In the genomic region with DNA sequence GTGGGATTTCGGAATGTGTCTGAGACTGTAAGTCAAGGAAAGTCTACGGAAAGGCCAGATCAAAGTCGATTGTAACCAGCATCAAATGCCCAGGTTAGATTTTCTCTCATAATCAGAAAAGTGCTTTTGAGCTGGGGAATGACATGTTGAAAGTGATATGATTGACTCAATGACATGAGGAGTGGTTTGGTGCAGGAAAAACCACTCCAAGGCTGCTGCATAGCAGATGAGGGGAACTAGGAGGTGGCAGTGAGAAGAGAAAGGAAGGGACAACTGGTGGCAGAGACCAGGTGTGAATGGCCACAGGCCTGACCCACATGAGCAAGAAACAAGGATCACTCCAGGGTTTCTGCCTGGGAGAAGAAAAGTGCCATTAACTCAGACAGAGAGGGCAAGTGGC, we compare ENCODE assay signal across 8 cellular contexts. TPM values are rescaled to one million over a fixed set of nuclear protein-coding genes. Genes with fewer than 3 reads are reported as not detected.
DNase-seq lines count a peak whose midpoint lies in the region; ATAC-seq, FAIRE-seq and TF ChIP-seq lines count a peak whose summit lies in the region.

No MANE protein-coding gene starts in this region.

- peaks cover 57% of the 10 kb centered on the region for H3K79me2 ChIP-seq in astrocyte (ENCODE audit: insufficient read depth, low read length)
- peaks cover 26% of the 10 kb centered on the region for H3K79me2 ChIP-seq in HepG2 (ENCODE audit: insufficient read depth, low read length)

- POLR2A ChIA-PET in HepG2 (lab: Yijun Ruan, JAX) = interaction anchor here (0.9 to 1.5 kb wide), 2 partner anchors 10 to 21 kb away, joined by 3 to 7 read pairs; partner anchors contain the start of gene CENPA

- H2AFZ ChIP-seq in astrocyte (ENCODE audit: low read depth, low read length) (peak overlapping the region; percentile 97), HepG2 (ENCODE audit: low read length) (no peak overlapping the region)

- under 1% methylated on average over 3 of the region's 3 CpGs for WGBS in HepG2 (ENCODE audit: low lambda C conversion rate)

- H3K27me3 Mint-ChIP-seq in activated CD8-positive, alpha-beta memory T cell treated with anti-CD3 and anti-CD28 coated beads, Interleukin-2, amount 10 ng/mL, durations not matched to agents 7 days and 5 days = peaks cover 3% of the 10 kb centered on the region
- no peaks in the 10 kb centered on the region for H3K27me3 Mint-ChIP-seq in astrocyte (ENCODE audit: low read depth, unreplicated experiment)

- DNase-seq in activated CD8-positive, alpha-beta memory T cell treated with anti-CD3 and anti-CD28 coated beads, Interleukin-2, amount 10 ng/mL, durations not matched to agents 7 days and 5 days = no peak
- no peak for DNase-seq in activated CD8-positive, alpha-beta memory T cell treated with anti-CD3 and anti-CD28 coated beads for 24 hours
- DNase-seq in astrocyte (ENCODE audit: low read depth) = no peak
- DNase-seq in HepG2 (ENCODE audit: low spot score) = no peak
- no peak for DNase-seq in thoracic aorta (ENCODE audit: low spot score)
- DNase-seq in OCI-M1 (lab: John Stamatoyannopoulos, UW) = no peak
- DNase-seq in SHP77 (lab: John Stamatoyannopoulos, UW) = no peak

- in situ Hi-C loops in HepG2 (cut with HindIII; ENCODE audit: extremely low pct_ligation_motif_present, low pct_unique_long_range_greater_than_20kb) = no loop called here

- no peaks in the 10 kb centered on the region for H3K27me3 ChIP-seq in astrocyte (ENCODE audit: insufficient read depth, low read length)
- no peaks in the 10 kb centered on the region; a peak in 1 of 5 replicates for H3K27me3 ChIP-seq in HepG2 (ENCODE audit: control insufficient read depth in 1 of 2, insufficient read depth in 2 of 2, low read length in 2 of 2)
- H3K27me3 ChIP-seq in thoracic aorta (replicated peaks; ENCODE audit: insufficient read depth) = no peaks in the 10 kb centered on the region

- H3K36me3 ChIP-seq in astrocyte (ENCODE audit: insufficient read depth, low read length) (no peaks in the 10 kb centered on the region), HepG2 (replicated peaks in 1 of 2; ENCODE audit: control insufficient read depth in 1 of 2, insufficient read depth in 2 of 2, low read length in 2 of 2) (peaks cover 0 to 1% of the 10 kb centered on the region in 2 experiments; a peak in 1 of 5 replicates), thoracic aorta (no peaks in the 10 kb centered on the region)

- no TSS peak for BruUV-seq in HepG2 (replicated peaks; lab: Mats Ljungman, UMichigan)

- no peak for TF ChIP-seq EP300 in HepG2 (IDR thresholded peaks at IDR 0.05; ENCODE audit: low read depth in 2 of 2, low read length in 2 of 2)
- no peak for TF ChIP-seq EP300 in HepG2 (CRISPR knock-in tag; IDR thresholded peaks at IDR 0.05; ENCODE audit: borderline replicate concordance)

- H3K9me3 ChIP-seq in astrocyte (ENCODE audit: insufficient read depth, low read depth, low read length) (no peaks in the 10 kb centered on the region), HepG2 (ENCODE audit: low read length) (no peaks in the 10 kb centered on the region), thoracic aorta (no peaks in the 10 kb centered on the region)

- no peak for TF ChIP-seq POLR2A in HepG2 (IDR thresholded peaks at IDR 0.05; ENCODE audit: insufficient read depth in 1 of 2, low read depth in 2 of 2, low read length in 2 of 2)

- CTCF ChIA-PET in activated CD8-positive, alpha-beta memory T cell treated with anti-CD3 and anti-CD28 coated beads, Interleukin-2, amount 10 ng/mL, durations not matched to agents 7 days and 5 days (lab: Charles Lee) = interaction anchor here (1.1 kb wide), 1 partner anchor 9 kb away, joined by 3 read pairs; no protein-coding TSS in a partner anchor
- CTCF ChIA-PET in HepG2 (lab: Yijun Ruan, JAX; ENCODE audit: low intra/inter-chr PET ratio, low total read pairs) = interaction anchor here (1.3 kb wide), 1 partner anchor 20 kb away, joined by 3 read pairs; no protein-coding TSS in a partner anchor

- TF ChIP-seq CTCF in astrocyte (IDR thresholded peaks at IDR 0.05; ENCODE audit: insufficient read depth, low read depth, low read length) = no peak
- TF ChIP-seq CTCF in HepG2 (CRISPR knock-in tag; IDR thresholded peaks at IDR 0.05) = no peak
- no peak for TF ChIP-seq CTCF in thoracic aorta (IDR thresholded peaks at IDR 0.05)

- peaks cover 4% of the 10 kb centered on the region for H3K36me3 Mint-ChIP-seq in activated CD8-positive, alpha-beta memory T cell treated with anti-CD3 and anti-CD28 coated beads, Interleukin-2, amount 10 ng/mL, durations not matched to agents 7 days and 5 days
- H3K36me3 Mint-ChIP-seq in astrocyte (ENCODE audit: low read depth, unreplicated experiment) = no peaks in the 10 kb centered on the region

- H4K20me1 ChIP-seq in astrocyte (ENCODE audit: insufficient read depth, low read length) (peaks cover 50% of the 10 kb centered on the region), HepG2 (ENCODE audit: insufficient read depth, low read length) (no peaks in the 10 kb centered on the region)

- no peak for ATAC-seq in activated CD8-positive, alpha-beta memory T cell treated with anti-CD3 and anti-CD28 coated beads, Interleukin-2, amount 10 ng/mL, durations not matched to agents 7 days and 5 days
- peak; percentile 20 for ATAC-seq in HepG2
- ATAC-seq in thoracic aorta (ENCODE audit: insufficient number of reproducible peaks, low FRiP score, low read depth) = no peak
- no peak for ATAC-seq in GM18498 (IDR thresholded peaks at IDR 0.05; ENCODE audit: unreplicated experiment)

- no peak for TF ChIP-seq RAD21 in HepG2 (CRISPR knock-in tag; IDR thresholded peaks at IDR 0.05)

- peaks cover 51% of the 10 kb centered on the region for H3K4me1 Mint-ChIP-seq in activated CD8-positive, alpha-beta memory T cell treated with anti-CD3 and anti-CD28 coated beads, Interleukin-2, amount 10 ng/mL, durations not matched to agents 7 days and 5 days
- peaks cover 14% of the 10 kb centered on the region for H3K4me1 Mint-ChIP-seq in astrocyte (ENCODE audit: low read depth, unreplicated experiment)

- H3K27ac Mint-ChIP-seq in activated CD8-positive, alpha-beta memory T cell treated with anti-CD3 and anti-CD28 coated beads, Interleukin-2, amount 10 ng/mL, durations not matched to agents 7 days and 5 days = peak overlapping the region; percentile 92
- H3K27ac Mint-ChIP-seq in astrocyte (ENCODE audit: unreplicated experiment) = peak overlapping the region; percentile 92

- H3K9ac ChIP-seq in astrocyte (ENCODE audit: low read length) (peak overlapping the region; percentile 98), HepG2 (ENCODE audit: insufficient read depth, low read depth, low read length) (peak overlapping the region; percentile 84)

- H3K4me1 ChIP-seq in astrocyte (ENCODE audit: insufficient read depth, low read length) = peaks cover 19% of the 10 kb centered on the region
- H3K4me1 ChIP-seq in HepG2 (ENCODE audit: insufficient read depth, low read length) = peaks cover 30% of the 10 kb centered on the region
- peaks cover 23 to 48% of the 10 kb centered on the region in 2 donors for H3K4me1 ChIP-seq in thoracic aorta (ENCODE audit: control insufficient read depth in 1 of 2, low read depth in 2 of 2)

- H3K4me3 Mint-ChIP-seq in activated CD8-positive, alpha-beta memory T cell treated with anti-CD3 and anti-CD28 coated beads, Interleukin-2, amount 10 ng/mL, durations not matched to agents 7 days and 5 days = peak overlapping the region; percentile 92
- peak overlapping the region; percentile 88 for H3K4me3 Mint-ChIP-seq in astrocyte (ENCODE audit: unreplicated experiment)

- H3K27ac ChIP-seq in astrocyte (ENCODE audit: low read depth, low read length) = peak overlapping the region; percentile 88
- H3K27ac ChIP-seq in HepG2 (ENCODE audit: extremely low read length, insufficient read depth, low read length) = peak overlapping the region; percentile 52
- peak overlapping the region; percentile 88 to 90 for H3K27ac ChIP-seq in thoracic aorta

- H3K9me3 Mint-ChIP-seq in activated CD8-positive, alpha-beta memory T cell treated with anti-CD3 and anti-CD28 coated beads, Interleukin-2, amount 10 ng/mL, durations not matched to agents 7 days and 5 days (ENCODE audit: low read depth) = no peaks in the 10 kb centered on the region
- H3K9me3 Mint-ChIP-seq in astrocyte (ENCODE audit: unreplicated experiment) = no peaks in the 10 kb centered on the region

- intact Hi-C loops in HepG2 (cut with micrococcal nuclease; ENCODE audit: unreplicated experiment) = loop anchor here (1.0 kb wide), 1 partner anchor 7 kb away; no protein-coding TSS in a partner anchor

- H3K4me3 ChIP-seq in astrocyte (ENCODE audit: insufficient read depth, low read depth, low read length) (peak overlapping the region; percentile 96), HepG2 (replicated peaks in 1 of 3; ENCODE audit: insufficient read depth in 1 of 3, low read depth in 2 of 3, low read length in 3 of 3) (peak overlapping the region; percentile 91 to 97 (median 91)), thoracic aorta (peak overlapping the region; percentile 94)

- no peak for FAIRE-seq in astrocyte (lab: Jason Lieb, UNC)
- peak; percentile 12 for FAIRE-seq in HepG2 (lab: Jason Lieb, UNC)

- H3K4me2 ChIP-seq in astrocyte (ENCODE audit: low read length) = peak overlapping the region; percentile 98
- peak overlapping the region; percentile 94 for H3K4me2 ChIP-seq in HepG2 (ENCODE audit: low read depth, low read length)

RNA-seq across cellular contexts. Expression of gene SLC35F6, which starts 0.8 kb away (rescaled TPM):
- total RNA-seq in activated CD8-positive, alpha-beta memory T cell treated with anti-CD3 and anti-CD28 coated beads, Interleukin-2, amount 10 ng/mL, durations not matched to agents 7 days and 5 days = 10 to 100 TPM; 16.3 to 17.2 TPM
- total RNA-seq in astrocyte = 41.9 and 42.5 TPM in 2 replicates
- 11.8 and 21.2 TPM in 2 replicates for total RNA-seq in HepG2 (2016; rRNA removed; fragmentation: Illumina TruSeq; extraction: Trizol)
- 3.5 and 3.7 TPM in 2 replicates for total RNA-seq in HepG2 (2016; cell fraction: cytosol; rRNA removed; fragmentation: Illumina TruSeq; extraction: Trizol; ENCODE audit: low read depth)
- 9.9 and 20.3 TPM in 2 replicates for total RNA-seq in HepG2 (2016; cell fraction: insoluble cytoplasmic fraction; rRNA removed; fragmentation: Illumina TruSeq; extraction: Trizol)
- 14.2 and 15.5 TPM in 2 replicates for total RNA-seq in HepG2 (2016; cell fraction: membrane; rRNA removed; fragmentation: Illumina TruSeq; extraction: Trizol)
- total RNA-seq in HepG2 (2016; cell fraction: nucleus; rRNA removed; fragmentation: Illumina TruSeq; extraction: Trizol) = 19.3 and 24.0 TPM in 2 replicates
- 15.2 and 19.2 TPM in 2 replicates for polyA plus RNA-seq in HepG2 (2011; rRNA removed)
- 16.7 and 16.8 TPM in 2 replicates for polyA plus RNA-seq in HepG2 (2011; cell fraction: cytosol; rRNA removed)
- polyA plus RNA-seq in HepG2 (2011; cell fraction: nucleus; rRNA removed) = 12.0 and 12.7 TPM in 2 replicates
- polyA plus RNA-seq in HepG2 (2012) = 7.1 and 9.5 TPM in 2 replicates
- polyA plus RNA-seq in HepG2 (2016; cell fraction: cytosol; fragmentation: Illumina TruSeq; extraction: Trizol; ENCODE audit: low read depth) = 2.7 and 3.6 TPM in 2 replicates
- 7.6 and 11.6 TPM in 2 replicates for polyA plus RNA-seq in HepG2 (2016; cell fraction: insoluble cytoplasmic fraction; fragmentation: Illumina TruSeq; extraction: Trizol; ENCODE audit: low read depth)
- 8.6 and 8.7 TPM in 2 replicates for polyA plus RNA-seq in HepG2 (2016; cell fraction: membrane; fragmentation: Illumina TruSeq; extraction: Trizol; ENCODE audit: low read depth)
- 26.2 and 26.3 TPM in 2 replicates for polyA plus RNA-seq in HepG2 (2016; cell fraction: nucleus; fragmentation: Illumina TruSeq; extraction: Trizol; ENCODE audit: insufficient read depth, low read depth)
- polyA minus RNA-seq in HepG2 (2011; rRNA and poly(A)+ RNA removed; ENCODE audit: low replicate concordance) = 75.6 and 115 TPM in 2 replicates
- polyA minus RNA-seq in HepG2 (2011; cell fraction: cytosol; rRNA and poly(A)+ RNA removed) = 19.2 and 22.7 TPM in 2 replicates
- 13.9 and 16.2 TPM in 2 replicates for polyA minus RNA-seq in HepG2 (2011; cell fraction: nucleus; rRNA and poly(A)+ RNA removed)
- 10 to 100 TPM; 43.7 to 44.5 TPM for total RNA-seq in thoracic aorta

RNA-seq across cellular contexts. Expression of gene CENPA, which starts 20.9 kb away (rescaled TPM):
- total RNA-seq in activated CD8-positive, alpha-beta memory T cell treated with anti-CD3 and anti-CD28 coated beads, Interleukin-2, amount 10 ng/mL, durations not matched to agents 7 days and 5 days = 10 to 100 TPM; 51.6 to 58.7 TPM
- total RNA-seq in astrocyte (0.75 and 2.7 TPM in 2 replicates), HepG2 (2016; rRNA removed; fragmentation: Illumina TruSeq; extraction: Trizol) (38.5 and 45.8 TPM in 2 replicates), thoracic aorta (not detected)
- 27.1 and 37.2 TPM in 2 replicates for total RNA-seq in HepG2 (2016; cell fraction: cytosol; rRNA removed; fragmentation: Illumina TruSeq; extraction: Trizol; ENCODE audit: low read depth)
- 39.2 and 39.7 TPM in 2 replicates for total RNA-seq in HepG2 (2016; cell fraction: insoluble cytoplasmic fraction; rRNA removed; fragmentation: Illumina TruSeq; extraction: Trizol)
- 50.6 and 55.2 TPM in 2 replicates for total RNA-seq in HepG2 (2016; cell fraction: membrane; rRNA removed; fragmentation: Illumina TruSeq; extraction: Trizol)
- total RNA-seq in HepG2 (2016; cell fraction: nucleus; rRNA removed; fragmentation: Illumina TruSeq; extraction: Trizol) = 16.6 and 16.9 TPM in 2 replicates
- 19.6 and 28.5 TPM in 2 replicates for polyA plus RNA-seq in HepG2 (2011; rRNA removed)
- polyA plus RNA-seq in HepG2 (2011; cell fraction: cytosol; rRNA removed) = 18.7 and 25.1 TPM in 2 replicates
- polyA plus RNA-seq in HepG2 (2011; cell fraction: nucleus; rRNA removed) = 8.8 and 11.8 TPM in 2 replicates
- 10.6 and 18.8 TPM in 2 replicates for polyA plus RNA-seq in HepG2 (2012)
- polyA plus RNA-seq in HepG2 (2016; cell fraction: cytosol; fragmentation: Illumina TruSeq; extraction: Trizol; ENCODE audit: low read depth) = 28.0 and 40.7 TPM in 2 replicates
- polyA plus RNA-seq in HepG2 (2016; cell fraction: insoluble cytoplasmic fraction; fragmentation: Illumina TruSeq; extraction: Trizol; ENCODE audit: low read depth) = 52.5 and 56.7 TPM in 2 replicates
- polyA plus RNA-seq in HepG2 (2016; cell fraction: membrane; fragmentation: Illumina TruSeq; extraction: Trizol; ENCODE audit: low read depth) = 39.4 and 51.0 TPM in 2 replicates
- 36.5 and 39.2 TPM in 2 replicates for polyA plus RNA-seq in HepG2 (2016; cell fraction: nucleus; fragmentation: Illumina TruSeq; extraction: Trizol; ENCODE audit: insufficient read depth, low read depth)
- polyA minus RNA-seq in HepG2 (2011; rRNA and poly(A)+ RNA removed; ENCODE audit: low replicate concordance) = 18.6 and 61.4 TPM in 2 replicates
- polyA minus RNA-seq in HepG2 (2011; cell fraction: cytosol; rRNA and poly(A)+ RNA removed) = 6.7 and 8.0 TPM in 2 replicates
- 9.1 and 11.3 TPM in 2 replicates for polyA minus RNA-seq in HepG2 (2011; cell fraction: nucleus; rRNA and poly(A)+ RNA removed)
